Comparison of ENCODE assay signal across 8 cellular contexts in the genomic region with DNA sequence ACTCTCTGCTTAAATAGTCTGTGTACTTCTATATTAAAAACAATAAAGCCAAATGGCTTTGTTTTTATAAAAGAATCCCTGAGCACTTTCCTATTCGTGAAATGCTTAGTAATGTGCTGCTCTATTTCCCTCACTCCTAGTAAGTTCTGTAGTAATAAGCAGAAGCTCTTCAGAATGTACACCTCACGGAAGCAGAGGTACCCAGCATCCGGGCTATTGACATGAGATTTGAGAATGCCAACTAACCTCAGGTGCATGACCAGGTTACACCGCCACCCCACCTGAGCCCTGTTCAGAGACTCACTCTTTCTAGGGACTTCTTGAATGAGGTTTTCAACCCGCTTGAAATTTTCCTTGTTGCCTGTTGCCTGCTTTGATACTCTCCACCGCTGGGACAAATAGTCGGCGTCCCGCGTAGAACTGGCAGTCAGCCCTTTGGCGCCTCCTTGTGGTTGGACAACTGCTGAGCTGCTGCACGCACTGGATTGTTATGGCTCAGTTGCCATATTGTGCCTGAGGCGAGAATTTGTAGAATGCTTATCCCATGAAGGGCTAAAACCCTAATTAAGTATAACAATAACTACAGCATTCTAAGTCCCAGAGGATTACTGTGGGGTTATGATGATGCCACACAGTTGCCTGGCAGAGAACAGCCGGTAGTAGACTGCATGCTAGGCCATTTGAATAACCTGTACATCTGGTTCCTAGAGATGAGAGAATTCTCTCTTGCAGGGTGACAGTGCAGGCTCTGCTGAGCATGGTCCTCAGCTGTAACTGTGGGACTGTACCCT.
DNase-seq lines count a peak whose midpoint lies in the region; ATAC-seq lines count a peak whose summit lies in the region.

No MANE protein-coding gene starts in this region.

- H2AFZ ChIP-seq in GM23248, result no peak overlapping the region
- H2AFZ ChIP-seq in Karpas-422 (ENCODE audit: low read length), result peak overlapping the region; percentile 73; the same call in 1 of the 2 replicates

- H3K4me3 ChIP-seq in GM23248 (no peak overlapping the region; the same call in 1 of the 2 replicates), Karpas-422 (ENCODE audit: low read length) (peak overlapping the region; percentile 66), SK-N-MC (peak overlapping the region; percentile 29; the same call in 1 of the 2 replicates), aorta (ENCODE audit: low read length in 2 of 2) (no peak overlapping the region)

- DNase-seq in GM04504 (ENCODE audit: low read depth) (peak; percentile 70), GM23248 (peak; percentile 89), Karpas-422 (peak; percentile 94), SK-N-MC (ENCODE audit: low read depth, low spot score) (peak; percentile 93), Right ventricle myocardium superior (peak; percentile 79), pulmonary artery endothelial cell (ENCODE audit: low read depth, low spot score) (peak; percentile 19), aorta (peak; percentile 88 to 95)
- peak; percentile 84 for DNase-seq in activated naive CD4-positive, alpha-beta T cell treated with anti-CD3 and anti-CD28 coated beads, Interleukin-2, amount 50 U/mL, for 16 hours

- H3K9me3 ChIP-seq in GM23248 (ENCODE audit: low read depth), result no peaks in the 10 kb centered on the region
- H3K9me3 ChIP-seq in Karpas-422 (ENCODE audit: low read length), result no peaks in the 10 kb centered on the region
- no peaks in the 10 kb centered on the region for H3K9me3 ChIP-seq in SK-N-MC (ENCODE audit: low read depth, low read length)
- no peaks in the 10 kb centered on the region for H3K9me3 ChIP-seq in aorta (ENCODE audit: control insufficient read depth, low read length)

- 22 to 23% methylated on average over 14 of the region's 14 CpGs for WGBS in GM23248 (ENCODE audit: low coverage in 1 of 2, low lambda C conversion rate in 2 of 2, missing lambda C conversion rate in 2 of 2), 2 experiments
- 18 to 19% methylated on average over 14 of the region's 14 CpGs for WGBS in aorta, 2 donors

- intact Hi-C loops in Right ventricle myocardium superior (cut with DNase I), result loop anchor here (10.0 kb wide), 1 partner anchor 505 kb away; the partner anchor contains the start of gene KCNQ5
- intact Hi-C loops in aorta (cut with DNase I), result loop anchor here (1.0 to 10.0 kb wide), 5 partner anchors 165 to 718 kb away; partner anchors contain the start of gene KCNQ5 (in 1 of the 2)

- H4K20me1 ChIP-seq in GM23248 (ENCODE audit: insufficient read depth) (no peaks in the 10 kb centered on the region), Karpas-422 (ENCODE audit: insufficient read depth, low read depth, low read length) (no peaks in the 10 kb centered on the region)

- in situ Hi-C loops in GM23248 (cut with MboI), result loop anchor here (10.0 kb wide), 1 partner anchor 515 kb away; no protein-coding TSS in a partner anchor

- no peaks in the 10 kb centered on the region for H3K36me3 ChIP-seq in GM23248 (ENCODE audit: low read depth)
- peaks cover 3% of the 10 kb centered on the region; the same call in 1 of the 2 replicates for H3K36me3 ChIP-seq in Karpas-422 (ENCODE audit: insufficient read depth, low read length)
- H3K36me3 ChIP-seq in SK-N-MC (ENCODE audit: insufficient read depth, low read length), result no peaks in the 10 kb centered on the region
- no peaks in the 10 kb centered on the region for H3K36me3 ChIP-seq in aorta (ENCODE audit: control insufficient read depth in 1 of 2, insufficient read depth in 2 of 2, low read length in 1 of 2)

- peak; percentile 61 for ATAC-seq in Right ventricle myocardium superior (ENCODE audit: poor library complexity)
- ATAC-seq in aorta (ENCODE audit: low FRiP score), result peak; percentile 92

- no peaks in the 10 kb centered on the region for H3K27me3 ChIP-seq in GM23248 (replicated peaks; ENCODE audit: insufficient read depth)
- H3K27me3 ChIP-seq in Karpas-422 (ENCODE audit: low read length), result no peaks in the 10 kb centered on the region
- no peaks in the 10 kb centered on the region for H3K27me3 ChIP-seq in aorta (ENCODE audit: control insufficient read depth in 1 of 2, insufficient read depth in 2 of 2, low read length in 1 of 2)

- H3K27ac ChIP-seq in GM23248, result no peak overlapping the region
- peak overlapping the region; percentile 29; the same call in 1 of the 2 replicates for H3K27ac ChIP-seq in Karpas-422 (ENCODE audit: low read length)
- no peak overlapping the region for H3K27ac ChIP-seq in SK-N-MC
- no peak overlapping the region for H3K27ac ChIP-seq in aorta (ENCODE audit: low read depth in 1 of 2, low read length in 2 of 2)

- no peaks in the 10 kb centered on the region for H3K79me2 ChIP-seq in GM23248 (ENCODE audit: insufficient read depth)
- no peaks in the 10 kb centered on the region; the same call in 1 of the 2 replicates for H3K79me2 ChIP-seq in Karpas-422 (ENCODE audit: low read length)

- no peaks in the 10 kb centered on the region for H3F3A ChIP-seq in GM23248 (ENCODE audit: insufficient read depth)

- H3K9me2 ChIP-seq in GM23248 (ENCODE audit: insufficient read depth) (no peaks in the 10 kb centered on the region), Karpas-422 (replicated peaks; ENCODE audit: insufficient read depth, low read length) (no peaks in the 10 kb centered on the region)

- no peak overlapping the region for H3K4me2 ChIP-seq in GM23248 (ENCODE audit: unreplicated experiment)
- peak overlapping the region; percentile 65 for H3K4me2 ChIP-seq in Karpas-422 (ENCODE audit: low read depth, low read length, poor library complexity, severe bottlenecking)

- H3K9ac ChIP-seq in GM23248 (no peak overlapping the region), Karpas-422 (ENCODE audit: low read length) (peak overlapping the region; percentile 48), SK-N-MC (ENCODE audit: insufficient read length) (no peak overlapping the region)

- H3K4me1 ChIP-seq in GM23248 (ENCODE audit: insufficient read depth) (no peaks in the 10 kb centered on the region), Karpas-422 (ENCODE audit: low read length) (peaks cover 54% of the 10 kb centered on the region), aorta (ENCODE audit: control insufficient read depth in 1 of 2, insufficient read depth in 2 of 2, low read length in 2 of 2) (no peaks in the 10 kb centered on the region)

Comparison
In these comparisons a context has a peak if more than half of its experiments do, and no peak if none do; other contexts are left out.
1. DNase-seq: peak in every context shown above with its lines; median percentile 94 in Karpas-422; 93 in SK-N-MC; 92 in aorta; 89 in GM23248; 84 in activated naive CD4-positive, alpha-beta T cell treated with anti-CD3 and anti-CD28 coated beads, Interleukin-2, amount 50 U/mL, for 16 hours; 79 in Right ventricle myocardium superior; 70 in GM04504; 19 in pulmonary artery endothelial cell.
2. H3K4me3 ChIP-seq: peak in Karpas-422 (single experiment) and SK-N-MC (single experiment); none in GM23248 (single experiment) and aorta (0 of 2).